8 cellular contexts compared by ENCODE assay signal in genomic region chr16:30949655-30950515, GRCh38. TPM values are rescaled to one million over a fixed set of nuclear protein-coding genes. Genes with fewer than 3 reads are reported as not detected.
A peak's percentile ranks its signal among the peaks of the same experiment; 100 is the strongest.
DNase-seq lines count a peak whose midpoint lies in the region; ATAC-seq and TF ChIP-seq lines count a peak whose summit lies in the region.

No MANE protein-coding gene starts in this region.

- H3K4me2 ChIP-seq in OCI-LY7 (ENCODE audit: low read length), result peak overlapping the region; percentile 77

- no peaks in the 10 kb centered on the region for H3K9me3 ChIP-seq in OCI-LY7 (ENCODE audit: low read length)
- no peaks in the 10 kb centered on the region for H3K9me3 ChIP-seq in adipocyte (ENCODE audit: control insufficient read depth, low read length)
- no peaks in the 10 kb centered on the region for H3K9me3 ChIP-seq in right cardiac atrium (ENCODE audit: control insufficient read depth, low read length)

- H3K4me3 ChIP-seq in OCI-LY7 (ENCODE audit: low read depth, low read length, poor library complexity, severe bottlenecking) (peak overlapping the region; percentile 72), adipocyte (ENCODE audit: low read length) (peak overlapping the region; percentile 91), right cardiac atrium (ENCODE audit: low read length) (peak overlapping the region; percentile 93)

- no peaks in the 10 kb centered on the region for H3K79me2 ChIP-seq in OCI-LY7 (ENCODE audit: insufficient read depth, low read depth, low read length)

- CTCF ChIA-PET in OCI-LY7 (lab: Charles Lee; ENCODE audit: unreplicated experiment), result interaction anchor here (0.6 kb wide), 1 partner anchor 415 kb away, joined by 19 read pairs; no protein-coding TSS in a partner anchor

- H2AFZ ChIP-seq in OCI-LY7 (ENCODE audit: low read length), result no peak overlapping the region; the same call in 1 of the 2 replicates

- H3K4me1 ChIP-seq in OCI-LY7 (ENCODE audit: insufficient read depth, low read length, poor library complexity, severe bottlenecking) (peaks cover 34% of the 10 kb centered on the region), adipocyte (ENCODE audit: control insufficient read depth, insufficient read depth, low read length) (peaks cover 43% of the 10 kb centered on the region), right cardiac atrium (ENCODE audit: control insufficient read depth, insufficient read depth, low read length) (peaks cover 5% of the 10 kb centered on the region)

- H3K36me3 ChIP-seq in OCI-LY7 (ENCODE audit: insufficient read depth, low read length), result 0 out of 2 replicates have a peak, but pooled peaks cover 3% of the 10 kb centered on the region
- peaks cover 4% of the 10 kb centered on the region for H3K36me3 ChIP-seq in adipocyte (ENCODE audit: control insufficient read depth, insufficient read depth, low read length, severe bottlenecking)

- 5% methylated on average over 20 of the region's 20 CpGs for WGBS in right cardiac atrium

- H3K9me2 ChIP-seq in OCI-LY7 (ENCODE audit: insufficient read depth, low read length), result no peaks in the 10 kb centered on the region

- BruUV-seq in OCI-LY7 (replicated peaks; lab: Mats Ljungman, UMichigan), result no TSS peak

- ATAC-seq in GM18499 (IDR thresholded peaks at IDR 0.05; ENCODE audit: insufficient read depth, unreplicated experiment) (peak; percentile 33), HG03064 (IDR thresholded peaks at IDR 0.05; ENCODE audit: low read depth, unreplicated experiment) (peak; percentile 48), right cardiac atrium (peak; percentile 61 to 68), HG03097 (IDR thresholded peaks at IDR 0.05; ENCODE audit: low FRiP score, unreplicated experiment) (no peak)

- H3K27ac ChIP-seq in OCI-LY7 (ENCODE audit: low read depth, low read length, poor library complexity, severe bottlenecking), result peak overlapping the region; percentile 31
- H3K27ac ChIP-seq in right cardiac atrium (ENCODE audit: low read length), result peak overlapping the region; percentile 82

- peak; percentile 81 for DNase-seq in AG09319 (ENCODE audit: extremely low read depth, low read depth)
- peak; percentile 57 for DNase-seq in OCI-LY7 (ENCODE audit: low spot score)
- DNase-seq in adipocyte (ENCODE audit: low read depth), result peak; percentile 79
- peak; percentile 92 to 94 (median 93) for DNase-seq in right cardiac atrium
- DNase-seq in retina, result peak; percentile 41

- TF ChIP-seq CTCF in AG09319 (IDR thresholded peaks at IDR 0.05; ENCODE audit: low read depth, low read length) (peak; percentile 7), OCI-LY7 (conservative IDR thresholded peaks at IDR 0.05; ENCODE audit: low read length) (peak; percentile 68)

- POLR2A ChIA-PET in OCI-LY7 (lab: Charles Lee), result no interaction called here

- H3K27me3 ChIP-seq in adipocyte (replicated peaks; ENCODE audit: control insufficient read depth, insufficient read depth, low read length) (no peaks in the 10 kb centered on the region), right cardiac atrium (ENCODE audit: control insufficient read depth, insufficient read depth) (no peaks in the 10 kb centered on the region)

- intact Hi-C loops in OCI-LY7 (cut with micrococcal nuclease; ENCODE audit: unreplicated experiment) (no loop called here), right cardiac atrium (cut with DNase I) (no loop called here)

- H4K20me1 ChIP-seq in OCI-LY7 (ENCODE audit: insufficient read depth, low read length), result no peaks in the 10 kb centered on the region

- H3K9ac ChIP-seq in adipocyte (ENCODE audit: low read length), result peak overlapping the region; percentile 90

RNA-seq across cellular contexts. Expression of gene ORAI3, which starts 1.0 kb away (rescaled TPM):
- total RNA-seq in OCI-LY7 (2014; rRNA removed; shearing (Covaris generic)), result 5.7 and 7.8 TPM in 2 replicates
- 16.3 and 18.3 TPM in 2 replicates for total RNA-seq in OCI-LY7 (2022)
- 10 to 100 TPM; 11.8 to 14.6 (median 13.3) TPM for total RNA-seq in right cardiac atrium
- polyA plus RNA-seq in right cardiac atrium, result 15.5 TPM

RNA-seq across cellular contexts. Expression of gene SETD1A, which starts 7.7 kb away (rescaled TPM):
- total RNA-seq in OCI-LY7 (2014; rRNA removed; shearing (Covaris generic)), result 8.6 and 9.0 TPM in 2 replicates
- total RNA-seq in OCI-LY7 (2022), result 35.7 and 36.0 TPM in 2 replicates
- 10 to 100 TPM in 3 of 4 donors, 1 to 10 TPM in 1; 9.7 to 11.6 (median 10.2) TPM for total RNA-seq in right cardiac atrium
- 9.6 TPM for polyA plus RNA-seq in right cardiac atrium

RNA-seq across cellular contexts. Expression of gene FBXL19, which starts 26.5 kb away (rescaled TPM):
- total RNA-seq in OCI-LY7 (2014; rRNA removed; shearing (Covaris generic)), result 16.1 and 16.2 TPM in 2 replicates
- 30.2 and 34.8 TPM in 2 replicates for total RNA-seq in OCI-LY7 (2022)
- 1 to 10 TPM; 5.1 to 8.4 (median 6.6) TPM for total RNA-seq in right cardiac atrium
- 8.3 TPM for polyA plus RNA-seq in right cardiac atrium

RNA-seq across cellular contexts. Expression of gene HSD3B7, which starts 35.1 kb away (rescaled TPM):
- total RNA-seq in OCI-LY7 (2014; rRNA removed; shearing (Covaris generic)), result 1.9 and 3.3 TPM in 2 replicates
- total RNA-seq in OCI-LY7 (2022) (2.4 and 2.6 TPM in 2 replicates), right cardiac atrium (1 to 10 TPM; 4.1 to 7.4 (median 5.6) TPM)
- 6.8 TPM for polyA plus RNA-seq in right cardiac atrium

RNA-seq across cellular contexts. Expression of gene CTF1, which starts 53.5 kb away (rescaled TPM):
- total RNA-seq in OCI-LY7 (2014; rRNA removed; shearing (Covaris generic)), result 0.09 and 0.21 TPM in 2 replicates
- 0.46 and 0.68 TPM in 2 replicates for total RNA-seq in OCI-LY7 (2022)
- 1 to 10 TPM; 7.4 to 9.8 (median 9.1) TPM for total RNA-seq in right cardiac atrium
- 13.1 TPM for polyA plus RNA-seq in right cardiac atrium

Comparison
In these comparisons a context has a peak if more than half of its experiments do, and no peak if none do; other contexts are left out.
1. DNase-seq: peak in every context shown above with its lines; median percentile 93 in right cardiac atrium; 81 in AG09319; 79 in adipocyte; 57 in OCI-LY7; 41 in retina.